Comparison of ENCODE assay signal across 9 cellular contexts in the genomic region with DNA sequence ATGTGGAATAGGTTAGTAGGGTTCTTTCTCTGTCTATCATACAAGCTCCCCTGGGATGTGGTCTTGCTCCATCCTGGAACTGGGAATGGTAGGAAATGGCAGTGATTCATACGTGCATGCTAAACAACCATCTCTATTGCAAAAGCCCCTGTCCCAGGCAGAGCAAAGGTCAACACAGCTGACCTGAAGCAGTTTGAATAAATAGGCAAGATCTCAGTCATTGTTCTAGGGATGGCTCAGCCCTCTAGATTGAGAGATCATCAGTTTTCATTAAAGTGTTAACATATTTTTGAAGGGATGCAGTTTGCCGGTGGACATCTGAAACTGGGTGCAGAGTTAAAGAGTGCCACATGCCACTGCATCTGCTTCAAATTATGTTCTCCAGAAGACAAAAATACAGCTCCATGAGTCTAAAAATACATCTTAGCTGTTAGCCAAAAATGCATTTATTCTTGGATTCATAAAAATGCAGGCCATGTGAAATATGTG.
DNase-seq lines count a peak whose midpoint lies in the region; ATAC-seq and TF ChIP-seq lines count a peak whose summit lies in the region.
"Had no signal": no experiment of that assay in that cellular context is flagged by ENCODE, and none has a peak within 500 bp of the region (broad histone marks: within the 10 kb centered on the region; RNA-seq: fewer than 3 reads in every experiment).

No MANE protein-coding gene starts in this region.

- POLR2A ChIA-PET in WTC11 (lab: Charles Lee): interaction anchor here (1.1 kb wide), 1 partner anchor 17 kb away, joined by 8 read pairs; no protein-coding TSS in a partner anchor

- no peaks in the 10 kb centered on the region for H3K4me1 ChIP-seq in adrenal gland (replicated peaks in 1 of 2)

- intact Hi-C loops in adrenal gland (cut with DNase I) (no loop called here), sciatic nerve (cut with DNase I) (no loop called here)

- peak overlapping the region in 1 of 5 donors; percentile 41 for H3K27ac ChIP-seq in adrenal gland

- DNase-seq in G401 (ENCODE audit: low spot score) (peak; percentile 85), adrenal gland (peak in 5 of 7 donors; percentile 17 to 60 (median 36)), foreskin fibroblast (peak; percentile 99), sciatic nerve (ENCODE audit: low spot score) (no peak), WTC11 (ENCODE audit: low spot score) (no peak), T-helper 9 cell (no peak)
- DNase-seq in activated CD4-positive, CD25-positive, alpha-beta regulatory T cell (lab: John Stamatoyannopoulos, UW): no peak
- DNase-seq in effector CD8-positive, alpha-beta T cell (lab: John Stamatoyannopoulos, UW): no peak
- DNase-seq: left colon had no signal

- H3K36me3 ChIP-seq in adrenal gland (replicated peaks in 1 of 2): no peaks in the 10 kb centered on the region

- no peaks in the 10 kb centered on the region for H3K9me3 ChIP-seq in adrenal gland (replicated peaks in 1 of 3)

- H3K9me3 Mint-ChIP-seq in WTC11: peaks cover 3% of the 10 kb centered on the region; the same call in 1 of the 2 replicates

- no peaks in the 10 kb centered on the region for H3K27me3 Mint-ChIP-seq in WTC11 (ENCODE audit: low read depth)

- no peak for TF ChIP-seq POLR2A in adrenal gland (IDR thresholded peaks at IDR 0.05)

- TF ChIP-seq CTCF in adrenal gland (IDR thresholded peaks at IDR 0.05): no peak
- no peak for TF ChIP-seq CTCF in foreskin fibroblast (IDR thresholded peaks at IDR 0.05; ENCODE audit: low read depth, low read length)
- no peak for TF ChIP-seq CTCF in WTC11 (IDR thresholded peaks at IDR 0.05)

- WGBS in adrenal gland, 4 donors: 49 to 83% (median 66%) methylated on average over 2 of the region's 2 CpGs

- H3K4me1 Mint-ChIP-seq in WTC11: no peaks in the 10 kb centered on the region

- H3K4me3 Mint-ChIP-seq in WTC11: no peak overlapping the region

- H3K36me3 Mint-ChIP-seq in WTC11: no peaks in the 10 kb centered on the region

- ATAC-seq in sciatic nerve (peak; percentile 85), WTC11 (no peak)
- ATAC-seq: left colon had no signal

- CTCF ChIA-PET in WTC11 (lab: Charles Lee): interaction anchor here (1.9 kb wide), 1 partner anchor 244 kb away, joined by 5 read pairs; no protein-coding TSS in a partner anchor

- H3K27me3 ChIP-seq in adrenal gland: no peaks in the 10 kb centered on the region

- no peak overlapping the region for H3K27ac Mint-ChIP-seq in WTC11

- no peak overlapping the region for H3K4me3 ChIP-seq in adrenal gland
- no peak overlapping the region for H3K4me3 ChIP-seq in foreskin fibroblast (ENCODE audit: low read depth in 1 of 2, low read length in 2 of 2)

- in situ Hi-C loops in G401 (cut with HindIII; ENCODE audit: low sequenced_read_pairs): no loop called here

TF ChIP-seq in WTC11, 78 proteins besides CTCF, POLR2A, EP300 and RAD21 (continues in another document):
- TF ChIP-seq, protein P1, sequence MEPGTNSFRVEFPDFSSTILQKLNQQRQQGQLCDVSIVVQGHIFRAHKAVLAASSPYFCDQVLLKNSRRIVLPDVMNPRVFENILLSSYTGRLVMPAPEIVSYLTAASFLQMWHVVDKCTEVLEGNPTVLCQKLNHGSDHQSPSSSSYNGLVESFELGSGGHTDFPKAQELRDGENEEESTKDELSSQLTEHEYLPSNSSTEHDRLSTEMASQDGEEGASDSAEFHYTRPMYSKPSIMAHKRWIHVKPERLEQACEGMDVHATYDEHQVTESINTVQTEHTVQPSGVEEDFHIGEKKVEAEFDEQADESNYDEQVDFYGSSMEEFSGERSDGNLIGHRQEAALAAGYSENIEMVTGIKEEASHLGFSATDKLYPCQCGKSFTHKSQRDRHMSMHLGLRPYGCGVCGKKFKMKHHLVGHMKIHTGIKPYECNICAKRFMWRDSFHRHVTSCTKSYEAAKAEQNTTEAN (CRISPR knock-in tag; IDR thresholded peaks at IDR 0.05): no peak
- TF ChIP-seq TEAD4 (CRISPR knock-in tag; IDR thresholded peaks at IDR 0.05): no peak
- no peak for TF ChIP-seq TCF7 (CRISPR knock-in tag; IDR thresholded peaks at IDR 0.05; ENCODE audit: low read depth)
- TF ChIP-seq GRHL2 (CRISPR knock-in tag; IDR thresholded peaks at IDR 0.05; ENCODE audit: insufficient replicate concordance, severe bottlenecking): no peak
- no peak for TF ChIP-seq HMGXB4 (CRISPR knock-in tag; IDR thresholded peaks at IDR 0.05)
- no peak for TF ChIP-seq CREB1 (CRISPR knock-in tag; IDR thresholded peaks at IDR 0.05)
- TF ChIP-seq, protein P2, sequence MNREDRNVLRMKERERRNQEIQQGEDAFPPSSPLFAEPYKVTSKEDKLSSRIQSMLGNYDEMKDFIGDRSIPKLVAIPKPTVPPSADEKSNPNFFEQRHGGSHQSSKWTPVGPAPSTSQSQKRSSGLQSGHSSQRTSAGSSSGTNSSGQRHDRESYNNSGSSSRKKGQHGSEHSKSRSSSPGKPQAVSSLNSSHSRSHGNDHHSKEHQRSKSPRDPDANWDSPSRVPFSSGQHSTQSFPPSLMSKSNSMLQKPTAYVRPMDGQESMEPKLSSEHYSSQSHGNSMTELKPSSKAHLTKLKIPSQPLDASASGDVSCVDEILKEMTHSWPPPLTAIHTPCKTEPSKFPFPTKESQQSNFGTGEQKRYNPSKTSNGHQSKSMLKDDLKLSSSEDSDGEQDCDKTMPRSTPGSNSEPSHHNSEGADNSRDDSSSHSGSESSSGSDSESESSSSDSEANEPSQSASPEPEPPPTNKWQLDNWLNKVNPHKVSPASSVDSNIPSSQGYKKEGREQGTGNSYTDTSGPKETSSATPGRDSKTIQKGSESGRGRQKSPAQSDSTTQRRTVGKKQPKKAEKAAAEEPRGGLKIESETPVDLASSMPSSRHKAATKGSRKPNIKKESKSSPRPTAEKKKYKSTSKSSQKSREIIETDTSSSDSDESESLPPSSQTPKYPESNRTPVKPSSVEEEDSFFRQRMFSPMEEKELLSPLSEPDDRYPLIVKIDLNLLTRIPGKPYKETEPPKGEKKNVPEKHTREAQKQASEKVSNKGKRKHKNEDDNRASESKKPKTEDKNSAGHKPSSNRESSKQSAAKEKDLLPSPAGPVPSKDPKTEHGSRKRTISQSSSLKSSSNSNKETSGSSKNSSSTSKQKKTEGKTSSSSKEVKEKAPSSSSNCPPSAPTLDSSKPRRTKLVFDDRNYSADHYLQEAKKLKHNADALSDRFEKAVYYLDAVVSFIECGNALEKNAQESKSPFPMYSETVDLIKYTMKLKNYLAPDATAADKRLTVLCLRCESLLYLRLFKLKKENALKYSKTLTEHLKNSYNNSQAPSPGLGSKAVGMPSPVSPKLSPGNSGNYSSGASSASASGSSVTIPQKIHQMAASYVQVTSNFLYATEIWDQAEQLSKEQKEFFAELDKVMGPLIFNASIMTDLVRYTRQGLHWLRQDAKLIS (CRISPR knock-in tag; IDR thresholded peaks at IDR 0.05; ENCODE audit: borderline replicate concordance): no peak
- no peak for TF ChIP-seq NFE2L1 (CRISPR knock-in tag; IDR thresholded peaks at IDR 0.05)
- TF ChIP-seq NR1H2 (CRISPR knock-in tag; IDR thresholded peaks at IDR 0.05): no peak
- TF ChIP-seq FOXP4 (CRISPR knock-in tag; IDR thresholded peaks at IDR 0.05): no peak

Comparison
In these comparisons a context has a peak if more than half of its experiments do, and no peak if none do; other contexts are left out.
1. DNase-seq: peak in G401 (single experiment), adrenal gland (5 of 7) and foreskin fibroblast (2 of 2); none in sciatic nerve (single experiment), WTC11 (single experiment), activated CD4-positive, CD25-positive, alpha-beta regulatory T cell (0 of 4), effector CD8-positive, alpha-beta T cell (single experiment) and T-helper 9 cell (single experiment).